Comparison of ENCODE assay signal across 1 cellular context in the genomic region with DNA sequence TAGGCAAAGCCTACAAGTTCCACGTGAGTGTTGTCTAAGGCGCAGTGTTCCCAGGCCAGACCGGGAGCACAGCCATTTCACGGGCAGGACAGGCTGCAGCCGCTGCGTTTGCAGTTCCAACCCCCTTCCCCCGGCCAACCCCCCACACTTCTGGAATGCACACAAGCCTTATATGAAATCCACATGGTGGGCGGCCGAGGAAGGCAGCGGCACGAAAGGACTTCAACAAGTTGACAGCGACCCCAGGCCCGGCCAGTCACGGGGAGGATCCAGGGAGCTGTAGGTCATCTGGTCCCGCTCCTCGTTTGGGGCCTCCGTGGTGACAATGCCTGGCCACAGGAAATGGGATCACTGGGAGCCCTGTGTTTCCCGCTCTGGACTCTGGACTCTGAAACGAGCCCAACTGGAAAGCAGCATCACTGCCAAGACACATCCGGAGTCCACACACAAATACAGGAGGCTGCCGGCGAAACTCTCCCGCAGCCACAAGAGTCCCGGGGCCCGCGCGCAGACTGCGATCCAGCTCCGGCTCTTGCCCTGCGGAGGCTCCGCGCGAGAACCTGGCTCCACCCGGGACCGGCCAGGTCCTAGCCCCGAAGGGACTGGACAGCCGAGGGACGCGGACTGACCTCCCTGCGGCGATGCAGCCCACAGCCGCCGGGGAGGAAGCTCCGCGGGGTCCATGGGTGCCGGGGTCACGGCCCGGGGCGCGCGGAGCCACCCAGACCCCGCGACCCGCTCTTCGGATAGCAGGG.
A peak's percentile ranks its signal among the peaks of the same experiment; 100 is the strongest.
TF ChIP-seq lines count a peak whose summit lies in the region.

No MANE protein-coding gene starts in this region.

TF ChIP-seq in HEK293, 187 proteins besides CTCF, POLR2A, EP300 and RAD21 (continued from another document):
- TF ChIP-seq, protein P1, sequence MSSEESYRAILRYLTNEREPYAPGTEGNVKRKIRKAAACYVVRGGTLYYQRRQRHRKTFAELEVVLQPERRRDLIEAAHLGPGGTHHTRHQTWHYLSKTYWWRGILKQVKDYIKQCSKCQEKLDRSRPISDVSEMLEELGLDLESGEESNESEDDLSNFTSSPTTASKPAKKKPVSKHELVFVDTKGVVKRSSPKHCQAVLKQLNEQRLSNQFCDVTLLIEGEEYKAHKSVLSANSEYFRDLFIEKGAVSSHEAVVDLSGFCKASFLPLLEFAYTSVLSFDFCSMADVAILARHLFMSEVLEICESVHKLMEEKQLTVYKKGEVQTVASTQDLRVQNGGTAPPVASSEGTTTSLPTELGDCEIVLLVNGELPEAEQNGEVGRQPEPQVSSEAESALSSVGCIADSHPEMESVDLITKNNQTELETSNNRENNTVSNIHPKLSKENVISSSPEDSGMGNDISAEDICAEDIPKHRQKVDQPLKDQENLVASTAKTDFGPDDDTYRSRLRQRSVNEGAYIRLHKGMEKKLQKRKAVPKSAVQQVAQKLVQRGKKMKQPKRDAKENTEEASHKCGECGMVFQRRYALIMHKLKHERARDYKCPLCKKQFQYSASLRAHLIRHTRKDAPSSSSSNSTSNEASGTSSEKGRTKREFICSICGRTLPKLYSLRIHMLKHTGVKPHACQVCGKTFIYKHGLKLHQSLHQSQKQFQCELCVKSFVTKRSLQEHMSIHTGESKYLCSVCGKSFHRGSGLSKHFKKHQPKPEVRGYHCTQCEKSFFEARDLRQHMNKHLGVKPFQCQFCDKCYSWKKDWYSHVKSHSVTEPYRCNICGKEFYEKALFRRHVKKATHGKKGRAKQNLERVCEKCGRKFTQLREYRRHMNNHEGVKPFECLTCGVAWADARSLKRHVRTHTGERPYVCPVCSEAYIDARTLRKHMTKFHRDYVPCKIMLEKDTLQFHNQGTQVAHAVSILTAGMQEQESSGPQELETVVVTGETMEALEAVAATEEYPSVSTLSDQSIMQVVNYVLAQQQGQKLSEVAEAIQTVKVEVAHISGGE (tag by site-specific recombination; conservative IDR thresholded peaks at IDR 0.05; ENCODE audit: low read depth) = peak; percentile 62
- TF ChIP-seq IKZF3 (tag by site-specific recombination; IDR thresholded peaks at IDR 0.05) = peak; percentile 82
- peak; percentile 55 for TF ChIP-seq ZNF2 (tag by site-specific recombination; IDR thresholded peaks at IDR 0.05)
- no peak for TF ChIP-seq ZNF791 (tag by site-specific recombination; IDR thresholded peaks at IDR 0.05)
- TF ChIP-seq ZNF837 (tag by site-specific recombination; IDR thresholded peaks at IDR 0.05) = 0 out of 2 replicates have a peak, but pooled peaks have one; percentile 14
- TF ChIP-seq ZNF341 (tag by site-specific recombination; IDR thresholded peaks at IDR 0.05; ENCODE audit: low read depth) = peak; percentile 87
- peak; percentile 56 for TF ChIP-seq ZBTB26 (tag by site-specific recombination; optimal IDR thresholded peaks at IDR 0.05)
- peak; percentile 19; the same call in 1 of the 2 replicates for TF ChIP-seq BCL11A (tag by site-specific recombination; IDR thresholded peaks at IDR 0.05; ENCODE audit: low read depth)
- no peak for TF ChIP-seq ZNF302 (tag by site-specific recombination; IDR thresholded peaks at IDR 0.05; ENCODE audit: low read depth)
- TF ChIP-seq YY1 (tag by site-specific recombination; IDR thresholded peaks at IDR 0.05) = peak; percentile 21; the same call in 1 of the 2 replicates
- TF ChIP-seq GFI1B (tag by site-specific recombination; IDR thresholded peaks at IDR 0.05) = no peak
- no peak for TF ChIP-seq ZNF274 (IDR thresholded peaks at IDR 0.05; ENCODE audit: low read length)
- no peak for TF ChIP-seq ZNF274 (tag by site-specific recombination; IDR thresholded peaks at IDR 0.05; ENCODE audit: borderline replicate concordance)
- 0 out of 2 replicates have a peak, but pooled peaks have one; percentile 17 for TF ChIP-seq ZBTB21 (tag by site-specific recombination; IDR thresholded peaks at IDR 0.05)
- peak; percentile 46 for TF ChIP-seq ZSCAN30 (tag by site-specific recombination; IDR thresholded peaks at IDR 0.05)
- peak; percentile 38 for TF ChIP-seq ZBTB48 (tag by site-specific recombination; IDR thresholded peaks at IDR 0.05)
- peak; percentile 64 for TF ChIP-seq SP2 (tag by site-specific recombination; IDR thresholded peaks at IDR 0.05)
- TF ChIP-seq BCL11B (tag by site-specific recombination; IDR thresholded peaks at IDR 0.05; ENCODE audit: low read depth) = peak; percentile 84
